Comparison of ENCODE assay signal across 30 cellular contexts in the genomic region with DNA sequence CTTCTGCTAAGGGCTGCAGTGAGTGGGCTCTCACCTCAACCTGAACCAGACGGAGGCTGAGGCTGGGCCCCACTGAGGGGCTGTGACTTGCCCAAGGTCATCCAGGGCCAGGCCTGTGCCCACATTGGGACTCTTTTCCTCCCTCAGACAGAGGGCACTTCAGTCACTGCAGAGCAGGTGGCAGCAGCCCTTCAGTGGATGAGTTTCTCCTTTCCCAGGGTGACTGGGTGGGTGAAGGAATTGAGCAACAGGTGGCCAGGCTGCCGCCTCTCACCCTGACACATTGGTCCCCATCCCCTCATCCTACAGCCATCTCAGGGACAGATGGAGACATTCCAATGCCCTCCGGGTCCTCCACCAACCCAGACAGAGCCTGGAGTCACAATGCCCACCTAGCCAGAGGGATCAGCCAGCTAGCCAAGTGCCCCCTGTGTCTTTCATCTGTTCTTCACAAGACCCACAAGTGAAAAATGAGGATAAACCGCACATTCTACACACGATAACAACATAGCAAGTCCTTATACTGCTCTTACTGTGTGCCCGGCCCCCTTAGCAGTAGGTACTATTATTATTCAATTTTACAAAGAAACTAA. TPM values are rescaled to one million over a fixed set of nuclear protein-coding genes. Genes with fewer than 3 reads are reported as not detected.
DNase-seq lines count a peak whose midpoint lies in the region; ATAC-seq and TF ChIP-seq lines count a peak whose summit lies in the region.
"Had no signal": no experiment of that assay in that cellular context is flagged by ENCODE, and none has a peak within 500 bp of the region (broad histone marks: within the 10 kb centered on the region; RNA-seq: fewer than 3 reads in every experiment).

No MANE protein-coding gene starts in this region.

- peaks cover 0 to 43% of the 10 kb centered on the region in 2 donors for H3K27me3 ChIP-seq in Peyer's patch

- no peak for TF ChIP-seq CTCF in Peyer's patch (IDR thresholded peaks at IDR 0.05)

- no peak overlapping the region for H3K27ac ChIP-seq in Peyer's patch
- H3K27ac ChIP-seq: adrenal gland, esophagus muscularis mucosa, left ventricle myocardium inferior, ovary, right atrium auricular region, uterus had no signal

- no peaks in the 10 kb centered on the region for H3K36me3 ChIP-seq in Peyer's patch
- H3K36me3 ChIP-seq: adrenal gland, esophagus muscularis mucosa, left ventricle myocardium inferior, ovary, right atrium auricular region, uterus had no signal

- ATAC-seq in GM21576 (IDR thresholded peaks at IDR 0.05; ENCODE audit: unreplicated experiment), result no peak
- ATAC-seq: activated CD8-positive, alpha-beta T cell treated with anti-CD3 and anti-CD28 coated beads for 36 hours; effector memory CD8-positive, alpha-beta T cell; stimulated activated naive B cell treated with anti-CD40 and anti-IgM and Interleukin-4, amounts not matched to agents 10 μg/mL and 1 μg/mL and 100 μg/mL, for 72 hours had no signal

- peaks cover 0 to 9% (median 0%) of the 10 kb centered on the region in 4 donors for H3K9me3 ChIP-seq in Peyer's patch
- H3K9me3 ChIP-seq: adrenal gland, esophagus muscularis mucosa, left ventricle myocardium inferior, right atrium auricular region, uterus had no signal

- TF ChIP-seq POLR2A in Peyer's patch (IDR thresholded peaks at IDR 0.05), result no peak

- H3K4me1 ChIP-seq in Peyer's patch, result peaks cover 0 to 21% (median 0%) of the 10 kb centered on the region in 4 donors

- no peak overlapping the region for H3K4me3 ChIP-seq in Peyer's patch
- H3K4me3 ChIP-seq: adrenal gland, esophagus muscularis mucosa, left ventricle myocardium inferior, ovary, right atrium auricular region, uterus had no signal

- DNase-seq in activated CD8-positive, alpha-beta memory T cell treated with anti-CD3 and anti-CD28 coated beads, Interleukin-2, amount 50 U/mL, for 48 hours, result peak; percentile 35
- DNase-seq in activated CD8-positive, alpha-beta memory T cell treated with anti-CD3 and anti-CD28 coated beads, Interleukin-2, amount 50 U/mL, for 4 hours, result no peak
- DNase-seq in Peyer's patch, result peak in 2 of 3 donors; percentile 25 to 33
- DNase-seq in mesenteric fat pad (ENCODE audit: low spot score), result peak; percentile 59
- no peak for DNase-seq in activated T-cell treated with anti-CD3 and anti-CD28 coated beads, Interleukin-2, amount 50 U/mL, for 48 hours
- DNase-seq in activated gamma-delta T cell (lab: John Stamatoyannopoulos, UW), result no peak
- DNase-seq: activated B cell treated with CpG ODN at 0.5 μM for 24 hours; activated CD8-positive, alpha-beta T cell treated with anti-CD3 and anti-CD28 coated beads for 36 hours; activated naive CD4-positive, alpha-beta T cell treated with Interleukin-2 at 50 U/mL for 16 hours; adrenal gland; CD4-positive, CD25-positive, alpha-beta regulatory T cell; effector memory CD8-positive, alpha-beta T cell; foreskin melanocyte; left ventricle myocardium inferior; naive B cell; NCI-H1048; NCI-H187; NCI-H226; ovary; SHP77 treated with DMSO at 0.1 percent for 48 hours; stimulated activated CD4-positive, alpha-beta T cell treated with anti-CD3 and anti-CD28 coated beads, Interleukin-4, amount 100 ng/mL, for 24 hours; stimulated activated naive B cell treated with anti-CD40 and anti-IgM and Interleukin-4, amounts not matched to agents 10 μg/mL and 1 μg/mL and 100 μg/mL, for 72 hours; T1000; uterus had no signal

RNA-seq across cellular contexts. Expression of gene SLC18A3, which starts 1.8 kb away (rescaled TPM):
- total RNA-seq in Peyer's patch (under 1 TPM in 1 of 4 donors, not detected in 3; 0.47 TPM), mesenteric fat pad (not detected)
- total RNA-seq: activated B cell treated with CpG ODN at 0.5 μM for 24 hours; activated CD8-positive, alpha-beta T cell treated with anti-CD3 and anti-CD28 coated beads for 36 hours; CD4-positive, CD25-positive, alpha-beta regulatory T cell; H4; left ventricle myocardium inferior; LHCN-M2; ovary; right atrium auricular region; temporal lobe had no signal

RNA-seq across cellular contexts. Expression of gene CHAT, which starts 5.6 kb away (rescaled TPM):
- total RNA-seq in Peyer's patch, result 1 to 10 TPM in 3 of 4 donors, not detected in 1; 2.1 to 3.8 (median 3.4) TPM
- not detected for total RNA-seq in mesenteric fat pad
- total RNA-seq: activated B cell treated with CpG ODN at 0.5 μM for 24 hours; activated CD8-positive, alpha-beta T cell treated with anti-CD3 and anti-CD28 coated beads for 36 hours; adrenal gland; CD4-positive, CD25-positive, alpha-beta regulatory T cell; H4; left ventricle myocardium inferior; LHCN-M2; ovary; right atrium auricular region; temporal lobe; uterus had no signal

Comparison
In these comparisons a context has a peak if more than half of its experiments do, and no peak if none do; other contexts are left out.
1. DNase-seq: peak in activated CD8-positive, alpha-beta memory T cell treated with anti-CD3 and anti-CD28 coated beads, Interleukin-2, amount 50 U/mL, for 48 hours (single experiment), Peyer's patch (2 of 3) and mesenteric fat pad (single experiment); none in activated CD8-positive, alpha-beta memory T cell treated with anti-CD3 and anti-CD28 coated beads, Interleukin-2, amount 50 U/mL, for 4 hours (single experiment), activated T-cell treated with anti-CD3 and anti-CD28 coated beads, Interleukin-2, amount 50 U/mL, for 48 hours (0 of 2) and activated gamma-delta T cell (single experiment).